In genomic region chr17:79400989-79401703, GRCh38 we compare ENCODE assay signal across 8 cellular contexts.
DNase-seq lines count a peak whose midpoint lies in the region; ATAC-seq and TF ChIP-seq lines count a peak whose summit lies in the region.

No MANE protein-coding gene starts in this region.

- TF ChIP-seq CTCF in GM06990 (IDR thresholded peaks at IDR 0.05; ENCODE audit: insufficient read depth, low read length, poor library complexity, severe bottlenecking) = peak; percentile 94
- peak; percentile 90 for TF ChIP-seq CTCF in osteocyte (IDR thresholded peaks at IDR 0.05)

- ATAC-seq in GM21786 (IDR thresholded peaks at IDR 0.05; ENCODE audit: unreplicated experiment) = no peak

- 13% methylated on average over 33 of the region's 33 CpGs for WGBS in thymus

- no peak overlapping the region for H3K27ac Mint-ChIP-seq in osteocyte (ENCODE audit: unreplicated experiment)

- DNase-seq in GM06990 (ENCODE audit: extremely low read depth, insufficient read length) (peak; percentile 73), LHCN-M2 (ENCODE audit: low read depth) (peak; percentile 26), SK-N-DZ (ENCODE audit: low spot score) (peak; percentile 58), glomerular visceral epithelial cell (ENCODE audit: extremely low spot score) (peak; percentile 61), osteocyte (ENCODE audit: extremely low spot score, unreplicated experiment) (peak; percentile 91)
- DNase-seq in activated naive CD4-positive, alpha-beta T cell treated with Interleukin-2 at 50 U/mL for 16 hours = peak; percentile 78

- H3K9me3 ChIP-seq in thymus (ENCODE audit: control insufficient read depth) = no peaks in the 10 kb centered on the region

- H3K36me3 ChIP-seq in GM06990 (ENCODE audit: control insufficient read depth, insufficient read depth, low read length) = no peaks in the 10 kb centered on the region
- no peaks in the 10 kb centered on the region for H3K36me3 ChIP-seq in thymus (ENCODE audit: control insufficient read depth, insufficient read depth)

- H3K9me3 Mint-ChIP-seq in osteocyte (ENCODE audit: unreplicated experiment) = no peaks in the 10 kb centered on the region

- no peaks in the 10 kb centered on the region for H3K36me3 Mint-ChIP-seq in osteocyte (ENCODE audit: unreplicated experiment)

- H3K27me3 Mint-ChIP-seq in osteocyte (ENCODE audit: unreplicated experiment) = peaks cover 42% of the 10 kb centered on the region

- H3K27me3 ChIP-seq in GM06990 (replicated peaks; ENCODE audit: control insufficient read depth, insufficient read depth, low read length) = peaks cover 4% of the 10 kb centered on the region
- H3K27me3 ChIP-seq in thymus (ENCODE audit: control insufficient read depth, insufficient read depth) = peaks cover 22% of the 10 kb centered on the region

- H3K4me1 Mint-ChIP-seq in osteocyte (ENCODE audit: unreplicated experiment) = peaks cover 20% of the 10 kb centered on the region

- peaks cover 5% of the 10 kb centered on the region for H3K4me1 ChIP-seq in thymus (ENCODE audit: control insufficient read depth, insufficient read depth, low read length)

- no peak overlapping the region for H3K27ac ChIP-seq in thymus (ENCODE audit: low read depth)

- peak overlapping the region; percentile 70 for H3K4me3 Mint-ChIP-seq in osteocyte (ENCODE audit: unreplicated experiment)

- H3K4me3 ChIP-seq in GM06990 (replicated peaks; ENCODE audit: low read depth, low read length) (no peak overlapping the region), thymus (ENCODE audit: low read length) (peak overlapping the region; percentile 32)

Comparison
In these comparisons a context has a peak if more than half of its experiments do, and no peak if none do; other contexts are left out.
1. DNase-seq: peak in every context shown above with its lines; median percentile 91 in osteocyte; 78 in activated naive CD4-positive, alpha-beta T cell treated with Interleukin-2 at 50 U/mL for 16 hours; 73 in GM06990; 61 in glomerular visceral epithelial cell; 58 in SK-N-DZ; 26 in LHCN-M2.